8 cellular contexts compared by ENCODE assay signal in the genomic region with DNA sequence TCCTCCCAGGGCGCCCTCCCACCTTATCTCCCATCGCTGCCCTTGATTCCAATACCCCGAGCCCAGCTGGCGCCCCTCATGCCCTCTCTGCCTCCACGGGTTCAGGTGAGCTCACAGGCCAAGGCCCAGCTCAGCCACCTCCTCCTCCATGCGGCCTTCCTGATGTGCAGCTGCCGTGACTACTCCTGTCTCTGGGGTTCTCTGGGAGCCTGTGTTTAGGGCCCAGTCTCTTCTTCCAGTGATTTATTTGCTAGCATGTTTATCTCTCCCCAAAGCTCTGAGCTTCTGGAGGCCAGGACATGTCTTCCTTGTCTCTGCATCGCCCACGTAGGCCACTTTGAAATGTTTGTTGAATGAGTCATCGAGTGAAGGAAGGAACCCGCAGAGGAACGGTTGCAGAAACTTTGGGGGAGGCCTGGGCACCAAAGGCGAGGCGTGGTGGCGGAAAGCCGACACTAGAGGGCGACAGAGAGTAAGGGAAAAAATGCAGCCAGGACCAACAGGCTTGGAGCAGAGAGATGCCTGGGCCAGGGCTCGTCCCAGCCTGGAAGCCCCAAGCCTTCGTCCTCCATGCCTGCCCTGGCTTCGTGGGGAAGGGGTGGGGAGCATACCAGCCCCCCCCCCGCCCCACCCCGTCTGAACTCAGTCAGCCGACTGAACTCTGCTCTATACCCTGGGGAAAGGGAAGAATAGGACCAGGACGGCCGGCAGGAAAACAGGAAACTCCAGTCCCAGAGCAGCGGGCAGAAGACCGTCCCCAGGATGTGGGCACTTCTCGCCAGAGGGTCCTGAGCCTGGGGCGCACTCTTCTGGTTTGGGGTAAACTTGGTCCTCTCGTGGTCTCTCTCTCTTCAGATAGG. TPM values are rescaled to one million over a fixed set of nuclear protein-coding genes. Genes with fewer than 3 reads are reported as not detected.
DNase-seq lines count a peak whose midpoint lies in the region; ATAC-seq and TF ChIP-seq lines count a peak whose summit lies in the region.

No MANE protein-coding gene starts in this region.

- peak overlapping the region; percentile 100 for H3K27ac ChIP-seq in RWPE1

- no peaks in the 10 kb centered on the region for H3K9me3 Mint-ChIP-seq in activated T-helper 2 cell treated with anti-CD3 and anti-CD28 coated beads, Interferon-gamma antibody, Interleukin-2, Interleukin-4, amounts not matched to agents 10 μg/mL and 5 μg/mL and 100 μg/mL, durations not matched to agents 14 hours and 24 hours and 36 hours
- no peaks in the 10 kb centered on the region for H3K9me3 Mint-ChIP-seq in neural crest cell
- no peaks in the 10 kb centered on the region for H3K9me3 Mint-ChIP-seq in stimulated activated naive CD8-positive, alpha-beta T cell treated with anti-CD3 and anti-CD28 coated beads, Interleukin-15, Interleukin-2, amounts not matched to agents 100 ng/mL and 50 ng/mL, for 24 hours

- H3K27ac Mint-ChIP-seq in activated T-helper 2 cell treated with anti-CD3 and anti-CD28 coated beads, Interferon-gamma antibody, Interleukin-2, Interleukin-4, amounts not matched to agents 10 μg/mL and 5 μg/mL and 100 μg/mL, durations not matched to agents 14 hours and 24 hours and 36 hours = peak overlapping the region; percentile 78
- H3K27ac Mint-ChIP-seq in neural crest cell (ENCODE audit: unreplicated experiment) = peak overlapping the region; percentile 54
- peak overlapping the region; percentile 62 for H3K27ac Mint-ChIP-seq in stimulated activated naive CD8-positive, alpha-beta T cell treated with anti-CD3 and anti-CD28 coated beads, Interleukin-15, Interleukin-2, amounts not matched to agents 100 ng/mL and 50 ng/mL, for 24 hours

- ATAC-seq in GM21423 (IDR thresholded peaks at IDR 0.05; ENCODE audit: unreplicated experiment) = peak; percentile 72

- no peaks in the 10 kb centered on the region for H3K36me3 Mint-ChIP-seq in activated T-helper 2 cell treated with anti-CD3 and anti-CD28 coated beads, Interferon-gamma antibody, Interleukin-2, Interleukin-4, amounts not matched to agents 10 μg/mL and 5 μg/mL and 100 μg/mL, durations not matched to agents 14 hours and 24 hours and 36 hours (ENCODE audit: low read depth)
- no peaks in the 10 kb centered on the region for H3K36me3 Mint-ChIP-seq in neural crest cell (ENCODE audit: low read depth)
- no peaks in the 10 kb centered on the region for H3K36me3 Mint-ChIP-seq in stimulated activated naive CD8-positive, alpha-beta T cell treated with anti-CD3 and anti-CD28 coated beads, Interleukin-15, Interleukin-2, amounts not matched to agents 100 ng/mL and 50 ng/mL, for 24 hours (ENCODE audit: low read depth)

- no peaks in the 10 kb centered on the region for H3K27me3 Mint-ChIP-seq in activated T-helper 2 cell treated with anti-CD3 and anti-CD28 coated beads, Interferon-gamma antibody, Interleukin-2, Interleukin-4, amounts not matched to agents 10 μg/mL and 5 μg/mL and 100 μg/mL, durations not matched to agents 14 hours and 24 hours and 36 hours (ENCODE audit: low read depth)
- peaks cover 10% of the 10 kb centered on the region for H3K27me3 Mint-ChIP-seq in neural crest cell (ENCODE audit: low read depth)
- H3K27me3 Mint-ChIP-seq in stimulated activated naive CD8-positive, alpha-beta T cell treated with anti-CD3 and anti-CD28 coated beads, Interleukin-15, Interleukin-2, amounts not matched to agents 100 ng/mL and 50 ng/mL, for 24 hours = no peaks in the 10 kb centered on the region

- intact Hi-C loops in activated T-helper 2 cell treated with anti-CD3 and anti-CD28 coated beads, Interferon-gamma antibody, Interleukin-2, Interleukin-4, amounts not matched to agents 10 μg/mL and 5 μg/mL and 100 μg/mL, durations not matched to agents 14 hours and 24 hours and 36 hours (cut with micrococcal nuclease) = loop anchor here (1.0 to 5.0 kb wide), 4 partner anchors 23 to 114 kb away; no protein-coding TSS in a partner anchor

- TF ChIP-seq CTCF in RWPE1 (conservative IDR thresholded peaks at IDR 0.05; ENCODE audit: low read depth) (peak; percentile 98), neural crest cell (conservative IDR thresholded peaks at IDR 0.05) (peak; percentile 98)

- peaks cover 13% of the 10 kb centered on the region for H3K4me1 Mint-ChIP-seq in activated T-helper 2 cell treated with anti-CD3 and anti-CD28 coated beads, Interferon-gamma antibody, Interleukin-2, Interleukin-4, amounts not matched to agents 10 μg/mL and 5 μg/mL and 100 μg/mL, durations not matched to agents 14 hours and 24 hours and 36 hours (ENCODE audit: low read depth)
- H3K4me1 Mint-ChIP-seq in neural crest cell = peaks cover 18% of the 10 kb centered on the region
- peaks cover 16% of the 10 kb centered on the region for H3K4me1 Mint-ChIP-seq in stimulated activated naive CD8-positive, alpha-beta T cell treated with anti-CD3 and anti-CD28 coated beads, Interleukin-15, Interleukin-2, amounts not matched to agents 100 ng/mL and 50 ng/mL, for 24 hours (ENCODE audit: low read depth)

- CTCF ChIA-PET in RWPE1 (lab: Yijun Ruan, JAX) = interaction anchor here (0.6 to 2.8 kb wide), 17 partner anchors 8 to 243 kb away, joined by 3 to 29 read pairs (median 4); partner anchors contain the start of gene MDH2

- POLR2A ChIA-PET in RWPE1 (lab: Yijun Ruan, JAX; ENCODE audit: low non-redundant PET) = interaction anchor here (1.6 to 1.9 kb wide), 2 partner anchors 11 to 27 kb away, joined by 4 to 6 read pairs; partner anchors contain the start of gene HSPB1

- DNase-seq in DMS153 (lab: John Stamatoyannopoulos, UW) (peak; percentile 58), HuH-7 (ENCODE audit: low spot score) (peak; percentile 85), RWPE1 (ENCODE audit: low spot score) (peak; percentile 88), fibroblast of the conjunctiva (ENCODE audit: low read depth) (peak; percentile 91), neural crest cell (ENCODE audit: low read depth, low spot score) (peak; percentile 96)
- peak; percentile 84 for DNase-seq in activated T-helper 2 cell treated with anti-CD3 and anti-CD28 coated beads, Interferon-gamma antibody, Interleukin-2, Interleukin-4, amounts not matched to agents 10 μg/mL and 5 μg/mL and 100 μg/mL, durations not matched to agents 14 hours and 24 hours and 36 hours (ENCODE audit: low spot score)

- H3K4me3 Mint-ChIP-seq in activated T-helper 2 cell treated with anti-CD3 and anti-CD28 coated beads, Interferon-gamma antibody, Interleukin-2, Interleukin-4, amounts not matched to agents 10 μg/mL and 5 μg/mL and 100 μg/mL, durations not matched to agents 14 hours and 24 hours and 36 hours (ENCODE audit: low read depth) = peak overlapping the region; percentile 3
- H3K4me3 Mint-ChIP-seq in neural crest cell = no peak overlapping the region
- H3K4me3 Mint-ChIP-seq in stimulated activated naive CD8-positive, alpha-beta T cell treated with anti-CD3 and anti-CD28 coated beads, Interleukin-15, Interleukin-2, amounts not matched to agents 100 ng/mL and 50 ng/mL, for 24 hours = peak overlapping the region; percentile 21

RNA-seq across cellular contexts. Expression of gene HSPB1, which starts 10.9 kb away (rescaled TPM):
- 116 and 131 TPM in 2 replicates for total RNA-seq in activated T-helper 2 cell treated with anti-CD3 and anti-CD28 coated beads, Interferon-gamma antibody, Interleukin-2, Interleukin-4, amounts not matched to agents 10 μg/mL and 5 μg/mL and 100 μg/mL, durations not matched to agents 14 hours and 24 hours and 36 hours
- 57.1 and 67.2 TPM in 2 replicates for total RNA-seq in neural crest cell

Comparison
In these comparisons a context has a peak if more than half of its experiments do, and no peak if none do; other contexts are left out.
1. Peak in every context shown above with its lines: DNase-seq, ATAC-seq and H3K27ac ChIP-seq.